8 cellular contexts compared by ENCODE assay signal in the genomic region with DNA sequence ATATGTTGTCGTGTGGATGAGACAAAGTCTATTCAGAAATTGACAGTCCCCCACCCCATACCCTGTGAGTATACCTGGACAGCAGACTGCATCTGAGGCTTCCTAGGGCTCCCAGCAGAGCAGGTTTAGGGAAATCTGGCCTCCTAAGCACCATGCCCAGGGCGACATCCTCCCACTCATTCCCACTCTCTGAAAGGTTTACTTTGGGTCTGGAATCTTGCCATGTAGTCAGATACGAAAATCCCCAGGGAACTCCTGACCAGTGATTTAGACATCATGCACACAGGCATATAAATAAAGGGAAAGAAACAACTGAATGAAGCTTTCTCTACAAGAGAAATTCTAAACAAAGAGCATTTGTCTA. TPM values are rescaled to one million over a fixed set of nuclear protein-coding genes. Genes with fewer than 3 reads are reported as not detected.
DNase-seq lines count a peak whose midpoint lies in the region; ATAC-seq and TF ChIP-seq lines count a peak whose summit lies in the region.

No MANE protein-coding gene starts in this region.

- H3K36me3 ChIP-seq in iPS-18a (ENCODE audit: control insufficient read depth, low read depth, low read length), result no peaks in the 10 kb centered on the region

- no peak for ATAC-seq in HG02885 (IDR thresholded peaks at IDR 0.05; ENCODE audit: poor library complexity, unreplicated experiment)

- no peak overlapping the region for H3K9ac ChIP-seq in iPS-18a (ENCODE audit: low read length)

- no peak for TF ChIP-seq CTCF in WI38 (IDR thresholded peaks at IDR 0.05; ENCODE audit: low read depth, low read length)

- no peaks in the 10 kb centered on the region for H3K9me3 ChIP-seq in iPS-18a (ENCODE audit: control insufficient read depth, low read depth, low read length)

- H3K4me3 ChIP-seq in WI38 (ENCODE audit: low read depth, low read length), result peak overlapping the region; percentile 63
- peak overlapping the region; percentile 67 for H3K4me3 ChIP-seq in iPS-18a (ENCODE audit: low read length)

- DNase-seq in M059J (ENCODE audit: low read depth), result peak; percentile 74
- no peak for DNase-seq in Kasumi-1 (lab: John Stamatoyannopoulos, UW)
- DNase-seq in putamen (ENCODE audit: low spot score), result no peak
- DNase-seq in mucosa of gallbladder (ENCODE audit: low spot score), result no peak

- no peaks in the 10 kb centered on the region for H3K4me1 ChIP-seq in iPS-18a (ENCODE audit: control insufficient read depth, low read depth, low read length)

- H3K27ac ChIP-seq in iPS-18a (ENCODE audit: low read length), result no peak overlapping the region
- H3K27ac ChIP-seq in temporal lobe (ENCODE audit: low read depth, low read length), result peak overlapping the region; percentile 71

- H3K27me3 ChIP-seq in iPS-18a (ENCODE audit: control insufficient read depth, insufficient read depth, low read length), result peaks cover 37% of the 10 kb centered on the region

RNA-seq across cellular contexts. Expression of a gene that starts 0.7 kb away (rescaled TPM):
- 0.17 and 1.4 TPM in 2 replicates for total RNA-seq in M059J (2014; rRNA removed; shearing (Covaris generic))
- total RNA-seq in temporal lobe, result 27.8 TPM
- total RNA-seq in mucosa of gallbladder, result 6.8 TPM

RNA-seq across cellular contexts. Expression of a gene that starts 35.5 kb away (rescaled TPM):
- 13.9 and 21.4 TPM in 2 replicates for total RNA-seq in M059J (2014; rRNA removed; shearing (Covaris generic))
- 2.2 TPM for total RNA-seq in temporal lobe
- 16.2 TPM for total RNA-seq in mucosa of gallbladder
